ENCODE assay signal across 16 cellular contexts in the genomic region with DNA sequence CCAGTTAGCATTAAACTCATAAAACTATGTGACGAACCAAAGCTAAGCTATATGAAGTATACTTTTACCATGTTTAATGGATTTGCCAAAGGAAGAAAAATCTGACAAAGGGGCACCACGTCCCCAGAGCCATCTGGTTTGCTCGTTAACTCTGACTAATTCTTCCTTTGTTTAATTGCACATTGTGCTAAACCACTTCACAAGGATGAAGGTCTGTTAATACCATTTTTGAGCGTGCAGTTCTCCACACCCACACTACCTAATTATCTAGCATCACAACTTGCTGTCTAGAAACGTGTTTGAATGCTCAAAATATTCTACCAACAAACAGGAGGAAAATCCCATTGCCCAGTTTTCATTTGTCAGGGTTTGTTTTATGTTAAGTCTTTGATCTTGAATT.
DNase-seq lines count a peak whose midpoint lies in the region; ATAC-seq, FAIRE-seq and TF ChIP-seq lines count a peak whose summit lies in the region.
"Had no signal": no experiment of that assay in that cellular context is flagged by ENCODE, and none has a peak within 500 bp of the region (broad histone marks: within the 10 kb centered on the region; RNA-seq: fewer than 3 reads in every experiment).

No MANE protein-coding gene starts in this region.

- H3K36me3 ChIP-seq in right atrium auricular region: peaks cover 17% of the 10 kb centered on the region
- H3K36me3 ChIP-seq in skeletal muscle satellite cell (ENCODE audit: insufficient read depth, low read length): peaks cover 11% of the 10 kb centered on the region
- no peaks in the 10 kb centered on the region for H3K36me3 ChIP-seq in PC-3 (ENCODE audit: low read depth, low read length)

- intact Hi-C loops in Right ventricle myocardium inferior (cut with DNase I) (loop anchor here (10.0 kb wide), 1 partner anchor 483 kb away; the partner anchor contains the start of gene ING1), PC-3 (cut with micrococcal nuclease) (no loop called here)

- H3K4me1 ChIP-seq in right atrium auricular region (peaks cover 0 to 85% of the 10 kb centered on the region in 2 donors), skeletal muscle satellite cell (ENCODE audit: control insufficient read depth, insufficient read depth, low read length) (peaks cover 32% of the 10 kb centered on the region), PC-3 (ENCODE audit: insufficient read depth, low read length) (peaks cover 12% of the 10 kb centered on the region)

- CTCF ChIA-PET in PC-3 (lab: Charles Lee): no interaction called here

- H3K9ac ChIP-seq in skeletal muscle satellite cell (ENCODE audit: low read depth, low read length) (peak overlapping the region; percentile 74), PC-3 (ENCODE audit: low read length) (no peak overlapping the region)

- POLR2A ChIA-PET in PC-3 (lab: Charles Lee; ENCODE audit: unreplicated experiment): no interaction called here

- H3K4me3 ChIP-seq in right atrium auricular region (no peak overlapping the region), skeletal muscle satellite cell (ENCODE audit: low read length) (no peak overlapping the region), PC-3 (ENCODE audit: low read length) (no peak overlapping the region)

- TF ChIP-seq CTCF in right atrium auricular region (IDR thresholded peaks at IDR 0.05) (no peak), PC-3 (conservative IDR thresholded peaks at IDR 0.05; ENCODE audit: low read depth, low read length) (no peak)

- DNase-seq in right atrium auricular region (ENCODE audit: low spot score) (no peak), Right ventricle myocardium inferior (ENCODE audit: missing footprints) (no peak), inferior parietal cortex (ENCODE audit: extremely low spot score) (peak; percentile 13), PC-3 (no peak), GM19239 (ENCODE audit: insufficient read length, low spot score) (no peak)
- DNase-seq: activated CD4-positive, alpha-beta memory T cell treated with anti-CD3 and anti-CD28 coated beads for 36 hours; activated naive CD4-positive, alpha-beta T cell treated with anti-CD3 and anti-CD28 coated beads, Interleukin-2, amount 50 U/mL, for 16 hours; activated T-cell treated with anti-CD3 and anti-CD28 coated beads, Interleukin-2, amount 50 U/mL, for 4 hours; CD4-positive, alpha-beta T cell; cortex of kidney; glutamatergic neuron; stimulated activated CD4-positive, alpha-beta T cell treated with anti-CD3 and anti-CD28 coated beads, Interleukin-4, amount 100 ng/mL, for 4 hours had no signal

- no peaks in the 10 kb centered on the region for H4K20me1 ChIP-seq in PC-3 (ENCODE audit: low read length)

- H3K4me2 ChIP-seq in skeletal muscle satellite cell (ENCODE audit: low read length) (peak overlapping the region; percentile 83), PC-3 (ENCODE audit: low read length) (no peak overlapping the region)

- H3K27ac ChIP-seq in right atrium auricular region (peak overlapping the region; percentile 70 to 86), PC-3 (ENCODE audit: low read length) (no peak overlapping the region)

- no peaks in the 10 kb centered on the region for H3K27me3 ChIP-seq in right atrium auricular region
- H3K27me3 ChIP-seq in skeletal muscle satellite cell (ENCODE audit: control insufficient read depth, insufficient read depth, low read length): no peaks in the 10 kb centered on the region
- H3K27me3 ChIP-seq in PC-3 (ENCODE audit: low read length): no peaks in the 10 kb centered on the region

- H3K9me2 ChIP-seq in PC-3 (replicated peaks; ENCODE audit: low read length): no peaks in the 10 kb centered on the region

- H3F3A ChIP-seq in PC-3 (ENCODE audit: low read length, unreplicated experiment): no peaks in the 10 kb centered on the region

- H3K79me2 ChIP-seq in PC-3 (ENCODE audit: low read length): no peaks in the 10 kb centered on the region

- no TSS peak for BruUV-seq in PC-3 (replicated peaks; lab: Mats Ljungman, UMichigan)

- no peak overlapping the region for H2AFZ ChIP-seq in PC-3 (ENCODE audit: low read length)

- no peak for ATAC-seq in Right ventricle myocardium inferior
- no peak for ATAC-seq in PC-3
- no peak for ATAC-seq in HG03139 (IDR thresholded peaks at IDR 0.05; ENCODE audit: unreplicated experiment)
- ATAC-seq in HG02884 (IDR thresholded peaks at IDR 0.05; ENCODE audit: unreplicated experiment): no peak
- ATAC-seq: activated T-cell treated with anti-CD3 and anti-CD28 coated beads, Interleukin-2, amount 50 U/mL, for 4 hours; HCT116 had no signal

- no peak for FAIRE-seq in GM19239 (lab: Jason Lieb, UNC)

- H3K9me3 ChIP-seq in right atrium auricular region: no peaks in the 10 kb centered on the region
- no peaks in the 10 kb centered on the region for H3K9me3 ChIP-seq in skeletal muscle satellite cell (replicated peaks; ENCODE audit: low read length)
- H3K9me3 ChIP-seq in PC-3 (ENCODE audit: low read length): no peaks in the 10 kb centered on the region
